In the genomic region with DNA sequence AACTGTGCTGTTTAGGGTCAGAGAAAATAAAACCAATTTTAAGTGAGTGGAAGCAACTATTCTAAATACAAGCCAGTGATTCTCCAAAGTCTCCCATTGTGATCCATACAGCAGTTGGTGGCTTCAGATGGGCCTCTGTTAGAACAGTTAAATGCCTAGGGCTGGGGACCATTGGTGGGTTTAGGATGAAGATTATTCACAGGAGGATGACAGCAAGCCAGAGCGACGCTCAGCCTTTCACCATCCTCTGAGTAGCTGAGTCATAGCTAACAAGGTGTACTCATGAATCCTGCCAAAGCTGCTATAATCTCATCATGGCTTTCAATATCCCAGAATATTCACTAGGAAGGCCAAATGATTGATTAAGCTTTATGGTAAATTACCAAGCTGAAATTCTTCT, we compare ENCODE assay signal across 25 cellular contexts. TPM values are rescaled to one million over a fixed set of nuclear protein-coding genes. Genes with fewer than 3 reads are reported as not detected.
DNase-seq lines count a peak whose midpoint lies in the region; ATAC-seq and TF ChIP-seq lines count a peak whose summit lies in the region.
"Had no signal": no experiment of that assay in that cellular context is flagged by ENCODE, and none has a peak within 500 bp of the region (broad histone marks: within the 10 kb centered on the region; RNA-seq: fewer than 3 reads in every experiment).

No MANE protein-coding gene starts in this region.

- WGBS in stomach, 5 donors: 56 to 92% (median 84%) methylated on average over 2 of the region's 2 CpGs
- 93% methylated on average over 2 of the region's 2 CpGs for WGBS in esophagus muscularis mucosa

- H3K9me3 ChIP-seq in Peyer's patch (no peaks in the 10 kb centered on the region), stomach (no peaks in the 10 kb centered on the region), esophagus muscularis mucosa (no peaks in the 10 kb centered on the region)
- H3K9me3 ChIP-seq: right atrium auricular region, suprapubic skin, vagina had no signal

- no peak for TF ChIP-seq EP300 in stomach (IDR thresholded peaks at IDR 0.05)
- no peak for TF ChIP-seq EP300 in esophagus muscularis mucosa (IDR thresholded peaks at IDR 0.05)

- intact Hi-C loops in stomach (cut with DNase I; ENCODE audit: low total_unique reads) (no loop called here), esophagus muscularis mucosa (cut with DNase I) (no loop called here)

- H3K27me3 ChIP-seq in Peyer's patch (no peaks in the 10 kb centered on the region), stomach (no peaks in the 10 kb centered on the region), esophagus muscularis mucosa (no peaks in the 10 kb centered on the region)
- H3K27me3 ChIP-seq: right atrium auricular region, suprapubic skin, vagina had no signal

- H3K36me3 Mint-ChIP-seq in activated T-cell treated with anti-CD3 and anti-CD28 coated beads, Interleukin-2, amount 50 U/mL, for 72 hours (ENCODE audit: insufficient read depth in 2 of 2): peaks cover 8 to 16% of the 10 kb centered on the region in 2 donors

- TF ChIP-seq CTCF in Peyer's patch (IDR thresholded peaks at IDR 0.05) (no peak), epithelial cell of esophagus (IDR thresholded peaks at IDR 0.05; ENCODE audit: insufficient read depth, low read depth, low read length, missing control alignments) (no peak), stomach (IDR thresholded peaks at IDR 0.05) (no peak), esophagus muscularis mucosa (IDR thresholded peaks at IDR 0.05) (no peak)

- peaks cover 0 to 49% (median 0%) of the 10 kb centered on the region in 3 donors for H3K36me3 ChIP-seq in Peyer's patch
- H3K36me3 ChIP-seq in stomach: peaks cover 7 to 65% (median 57%) of the 10 kb centered on the region in 4 donors
- H3K36me3 ChIP-seq in esophagus muscularis mucosa: peaks cover 24 to 69% (median 55%) of the 10 kb centered on the region in 4 donors

- peaks cover 31% of the 10 kb centered on the region for H3K4me1 Mint-ChIP-seq in activated T-cell treated with anti-CD3 and anti-CD28 coated beads, Interleukin-2, amount 50 U/mL, for 72 hours (ENCODE audit: low read depth)

- H3K27ac ChIP-seq in Peyer's patch (peak overlapping the region; percentile 1 to 53 (median 26)), stomach (peak overlapping the region in 3 of 5 donors; percentile 25 to 39 (median 30)), esophagus muscularis mucosa (replicated peaks in 1 of 4) (no peak overlapping the region)
- H3K27ac ChIP-seq: coronary artery, right atrium auricular region, suprapubic skin, vagina had no signal

- H3K4me3 ChIP-seq in Peyer's patch (no peak overlapping the region), epithelial cell of esophagus (ENCODE audit: low read length) (no peak overlapping the region), stomach (no peak overlapping the region), esophagus muscularis mucosa (no peak overlapping the region)
- H3K4me3 ChIP-seq: coronary artery, K562, right atrium auricular region, suprapubic skin, vagina had no signal

- peak overlapping the region; percentile 63 for H3K27ac Mint-ChIP-seq in activated T-cell treated with anti-CD3 and anti-CD28 coated beads, Interleukin-2, amount 50 U/mL, for 72 hours

- TF ChIP-seq POLR2A in Peyer's patch (IDR thresholded peaks at IDR 0.05) (no peak), stomach (IDR thresholded peaks at IDR 0.05) (no peak), esophagus muscularis mucosa (IDR thresholded peaks at IDR 0.05; ENCODE audit: low read depth) (no peak)

- peak in 1 of 2 donors; percentile 53 for ATAC-seq in activated T-cell treated with anti-CD3 and anti-CD28 coated beads, Interleukin-2, amount 50 U/mL, for 72 hours (replicated peaks in 1 of 2)
- ATAC-seq: K562 had no signal

- no peak for DNase-seq in activated T-cell treated with anti-CD3 and anti-CD28 coated beads, Interleukin-2, amount 50 U/mL, for 72 hours
- no peak for DNase-seq in activated T-cell treated with anti-CD3 and anti-CD28 coated beads, Interleukin-2, amount 50 U/mL, for 48 hours
- DNase-seq in Peyer's patch (no peak), epithelial cell of esophagus (ENCODE audit: low read depth) (peak; percentile 58), stomach (no peak), NCI-H345 treated with DMSO at 0.1 percent for 48 hours (lab: John Stamatoyannopoulos, UW; ENCODE audit: unreplicated experiment) (no peak), occipital lobe (lab: John Stamatoyannopoulos, UW) (no peak), esophagus muscularis mucosa (ENCODE audit: extremely low spot score) (no peak)
- DNase-seq: activated CD4-positive, alpha-beta T cell treated with anti-CD3 and anti-CD28 coated beads for 4 hours; CD4-positive, CD25-positive, alpha-beta regulatory T cell; DND-41; H7; NCI-H1694; NCI-H774; OCI-M1; Right ventricle myocardium superior; stimulated activated CD8-positive, alpha-beta memory T cell treated with anti-CD3 and anti-CD28 coated beads, Interleukin-4, amount 100 ng/mL, for 48 hours; SW 1271 had no signal

- no peaks in the 10 kb centered on the region for H3K9me3 Mint-ChIP-seq in activated T-cell treated with anti-CD3 and anti-CD28 coated beads, Interleukin-2, amount 50 U/mL, for 72 hours
- H3K9me3 Mint-ChIP-seq: activated T-helper 1 cell treated with anti-CD3 and anti-CD28 coated beads, Interleukin-12 subunit alpha, Interleukin-12 subunit beta, Interleukin-2, Interleukin-4 antibody, amounts not matched to agents 30 ng/mL and 10 ng/mL and 1 ng/mL, durations not matched to agents 14 hours and 24 hours and 36 hours; brain; CD4-positive, CD25-positive, alpha-beta regulatory T cell had no signal

- peak overlapping the region in 1 of 2 donors; percentile 48 for H3K4me3 Mint-ChIP-seq in activated T-cell treated with anti-CD3 and anti-CD28 coated beads, Interleukin-2, amount 50 U/mL, for 72 hours
- H3K4me3 Mint-ChIP-seq: activated T-helper 1 cell treated with anti-CD3 and anti-CD28 coated beads, Interleukin-12 subunit alpha, Interleukin-12 subunit beta, Interleukin-2, Interleukin-4 antibody, amounts not matched to agents 30 ng/mL and 10 ng/mL and 1 ng/mL, durations not matched to agents 14 hours and 24 hours and 36 hours; brain; CD4-positive, CD25-positive, alpha-beta regulatory T cell had no signal

- H3K4me1 ChIP-seq in Peyer's patch (peaks cover 0 to 11% (median 0%) of the 10 kb centered on the region in 4 donors), stomach (peaks cover 0 to 27% (median 17%) of the 10 kb centered on the region in 4 donors), esophagus muscularis mucosa (peaks cover 4 to 43% (median 33%) of the 10 kb centered on the region in 4 donors)

- H3K27me3 Mint-ChIP-seq in activated T-cell treated with anti-CD3 and anti-CD28 coated beads, Interleukin-2, amount 50 U/mL, for 72 hours (ENCODE audit: low read depth): no peaks in the 10 kb centered on the region
- H3K27me3 Mint-ChIP-seq: brain; CD4-positive, CD25-positive, alpha-beta regulatory T cell had no signal

RNA-seq across cellular contexts. Expression of gene STARD3NL, which starts 39.6 kb away (rescaled TPM):
- total RNA-seq in activated T-cell treated with anti-CD3 and anti-CD28 coated beads, Interleukin-2, amount 50 U/mL, for 72 hours: 10 to 100 TPM; 25.8 to 26.7 TPM
- total RNA-seq in Peyer's patch (10 to 100 TPM; 18.9 to 47.1 (median 23.2) TPM), stomach (10 to 100 TPM in 4 of 5 donors, 1 to 10 TPM in 1; 9.3 to 61.6 (median 27.2) TPM), occipital lobe (93.4 TPM), esophagus muscularis mucosa (10 to 100 TPM; 29.2 to 56.1 (median 48.4) TPM)
- 10 to 100 TPM; 14.8 to 23.8 (median 23.8) TPM for polyA plus RNA-seq in stomach

Comparison
In these comparisons a context has a peak if more than half of its experiments do, and no peak if none do; other contexts are left out.
1. H3K27ac ChIP-seq: peak in Peyer's patch (4 of 4) and stomach (3 of 5); none in esophagus muscularis mucosa (0 of 4).